Comparison of ENCODE assay signal across 8 cellular contexts in the genomic region with DNA sequence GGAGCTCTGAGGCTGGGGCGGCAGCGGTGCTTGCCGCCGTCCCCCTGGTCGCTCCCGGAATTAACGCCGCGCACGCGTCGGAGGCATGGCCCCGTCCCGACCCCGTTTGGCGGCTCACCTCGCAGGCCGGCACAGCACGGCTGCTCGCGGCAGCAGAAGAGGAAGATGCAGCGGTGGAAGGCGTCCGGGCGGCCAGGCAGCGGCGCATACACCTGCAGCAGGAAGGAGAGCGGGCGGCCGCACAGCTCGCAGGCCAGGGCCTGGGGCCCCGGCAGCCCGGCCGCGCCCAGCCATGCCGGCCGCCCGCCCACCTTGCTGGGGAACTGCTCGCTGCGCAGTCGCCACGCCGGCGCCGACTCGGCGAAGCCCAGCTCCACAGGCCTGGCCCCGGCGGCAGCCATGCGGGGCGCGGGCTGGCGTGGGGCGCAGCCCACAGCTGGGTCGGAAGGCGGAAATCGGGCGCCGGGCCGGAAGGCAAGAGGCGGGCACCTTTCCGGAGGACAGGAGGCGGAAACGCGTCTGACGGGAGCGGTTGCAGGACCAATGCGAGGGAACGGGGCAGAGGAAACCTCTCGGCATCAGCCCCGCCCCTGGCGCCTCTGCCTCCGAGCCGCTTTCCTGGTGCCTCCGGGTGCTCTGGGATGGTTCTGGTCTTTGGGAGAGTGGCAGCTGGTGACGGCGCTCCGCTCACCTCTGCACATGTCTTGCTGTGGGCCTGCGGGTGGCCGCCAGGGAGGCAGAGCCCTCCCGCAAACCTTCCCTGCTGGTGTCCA. TPM values are rescaled to one million over a fixed set of nuclear protein-coding genes. Genes with fewer than 3 reads are reported as not detected.
DNase-seq lines count a peak whose midpoint lies in the region; TF ChIP-seq lines count a peak whose summit lies in the region.

A gene with protein sequence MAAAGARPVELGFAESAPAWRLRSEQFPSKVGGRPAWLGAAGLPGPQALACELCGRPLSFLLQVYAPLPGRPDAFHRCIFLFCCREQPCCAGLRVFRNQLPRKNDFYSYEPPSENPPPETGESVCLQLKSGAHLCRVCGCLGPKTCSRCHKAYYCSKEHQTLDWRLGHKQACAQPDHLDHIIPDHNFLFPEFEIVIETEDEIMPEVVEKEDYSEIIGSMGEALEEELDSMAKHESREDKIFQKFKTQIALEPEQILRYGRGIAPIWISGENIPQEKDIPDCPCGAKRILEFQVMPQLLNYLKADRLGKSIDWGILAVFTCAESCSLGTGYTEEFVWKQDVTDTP (minus strand): TSS at position 457 of the 773 bp plus-strand sequence. CDS start 56 bp downstream, at position 401.

- H3K9me3 Mint-ChIP-seq in neural progenitor cell = no peaks in the 10 kb centered on the region

- in situ Hi-C loops in G401 (cut with HindIII; ENCODE audit: low sequenced_read_pairs) = no loop called here

- peaks cover 11% of the 10 kb centered on the region for H3K27me3 Mint-ChIP-seq in neural progenitor cell (ENCODE audit: insufficient read depth, low read depth)

- peak within 1 kb of the TSS; percentile 99 for H3K4me3 Mint-ChIP-seq in neural progenitor cell

- H2AFZ ChIP-seq in MM.1S (ENCODE audit: low read length) (peak within 1 kb of the TSS; percentile 77), neural progenitor cell (replicated peaks) (peak within 1 kb of the TSS; percentile 99)

- H3K79me2 ChIP-seq in MM.1S (ENCODE audit: low read length) = peaks cover 16% of the 10 kb centered on the region
- peaks cover 26% of the 10 kb centered on the region for H3K79me2 ChIP-seq in neural progenitor cell (ENCODE audit: low read depth)

- H3K27me3 ChIP-seq in MM.1S (replicated peaks; ENCODE audit: insufficient read depth, low read length) (no peaks in the 10 kb centered on the region), neural progenitor cell (no peaks in the 10 kb centered on the region)

- H3K36me3 Mint-ChIP-seq in neural progenitor cell = peaks cover 5% of the 10 kb centered on the region

- H3F3A ChIP-seq in MM.1S (ENCODE audit: insufficient read depth, low read length) = 0 out of 2 replicates have a peak, but pooled peaks cover 2% of the 10 kb centered on the region
- peaks cover 5% of the 10 kb centered on the region for H3F3A ChIP-seq in neural progenitor cell (ENCODE audit: low read depth)

- H3K9ac ChIP-seq in MM.1S (ENCODE audit: low read length) = peak within 1 kb of the TSS; percentile 70
- H3K9ac ChIP-seq in neural progenitor cell = peak within 1 kb of the TSS; percentile 74

- H4K20me1 ChIP-seq in MM.1S (ENCODE audit: insufficient read depth, low read length) (no peaks in the 10 kb centered on the region), neural progenitor cell (ENCODE audit: low read depth) (peaks cover 4% of the 10 kb centered on the region)

- H3K4me1 ChIP-seq in MM.1S (ENCODE audit: low read length) (no peaks in the 10 kb centered on the region), neural progenitor cell (peaks cover 3% of the 10 kb centered on the region)

- H3K27ac ChIP-seq in MM.1S (ENCODE audit: low read length) (peak within 1 kb of the TSS; percentile 67; the same call in 1 of the 2 replicates), neural progenitor cell (peak within 1 kb of the TSS; percentile 30)

- H3K36me3 ChIP-seq in MM.1S (replicated peaks; ENCODE audit: insufficient read depth, low read length) (no peaks in the 10 kb centered on the region; the same call in 1 of the 2 replicates), neural progenitor cell (peaks cover 7% of the 10 kb centered on the region)

- peaks cover 19% of the 10 kb centered on the region for H3K4me1 Mint-ChIP-seq in neural progenitor cell

- TF ChIP-seq CTCF in MM.1S (IDR thresholded peaks at IDR 0.05; ENCODE audit: low read length) (no peak), foreskin fibroblast (IDR thresholded peaks at IDR 0.05; ENCODE audit: low read depth, low read length) (no peak), neural progenitor cell (IDR thresholded peaks at IDR 0.05) (no peak)

- no peaks in the 10 kb centered on the region for H3K9me2 ChIP-seq in MM.1S (replicated peaks; ENCODE audit: insufficient read depth, low read length)

- H3K9me3 ChIP-seq in MM.1S (replicated peaks; ENCODE audit: insufficient read depth, low read length) = no peaks in the 10 kb centered on the region
- no peaks in the 10 kb centered on the region for H3K9me3 ChIP-seq in neural progenitor cell (ENCODE audit: low read depth)

- H3K4me2 ChIP-seq in MM.1S (ENCODE audit: low read depth, low read length) = peak within 1 kb of the TSS; percentile 73
- H3K4me2 ChIP-seq in neural progenitor cell = peak within 1 kb of the TSS; percentile 94

- DNase-seq in G401 (ENCODE audit: low spot score) (peak; percentile 94), HCEC 1CT (peak; percentile 94), MM.1S (peak; percentile 85), SIG-M5 (lab: John Stamatoyannopoulos, UW) (peak; percentile 38), activated gamma-delta T cell treated with Interleukin-2 at 50 U/mL for 16 hours (peak; percentile 89), foreskin fibroblast (peak; percentile 91 to 98), neural progenitor cell (ENCODE audit: low spot score) (peak; percentile 95), stromal cell of bone marrow (ENCODE audit: low read depth) (peak; percentile 84)

- H3K27ac Mint-ChIP-seq in neural progenitor cell = peak within 1 kb of the TSS; percentile 87

- H3K4me3 ChIP-seq in MM.1S (ENCODE audit: low read length) (peak within 1 kb of the TSS; percentile 84), foreskin fibroblast (ENCODE audit: low read depth in 1 of 2, low read length in 2 of 2) (peak within 1 kb of the TSS; percentile 66 to 81), neural progenitor cell (peak within 1 kb of the TSS; percentile 91)

RNA-seq across cellular contexts. Expression of the gene that starts here (rescaled TPM):
- total RNA-seq in G401 (2014; rRNA removed; shearing (Covaris generic)) = 131 and 158 TPM in 2 replicates
- total RNA-seq in neural progenitor cell (ENCODE audit: low replicate concordance) = 95.9 and 96.4 TPM in 2 replicates

Comparison
In these comparisons a context has a peak if more than half of its experiments do, and no peak if none do; other contexts are left out.
1. Peak in every context shown above with its lines: DNase-seq, H3K4me3 ChIP-seq and H3K27ac ChIP-seq.
2. DNase-seq: peak in every context shown above with its lines; median percentile 95 in neural progenitor cell; 94 in foreskin fibroblast; 94 in G401; 94 in HCEC 1CT; 89 in activated gamma-delta T cell treated with Interleukin-2 at 50 U/mL for 16 hours; 85 in MM.1S; 84 in stromal cell of bone marrow; 38 in SIG-M5.